14 cellular contexts compared by ENCODE assay signal in genomic region chr5:32308951-32309350, GRCh38. TPM values are rescaled to one million over a fixed set of nuclear protein-coding genes. Genes with fewer than 3 reads are reported as not detected.
DNase-seq lines count a peak whose midpoint lies in the region; ATAC-seq and TF ChIP-seq lines count a peak whose summit lies in the region.
"Had no signal": no experiment of that assay in that cellular context is flagged by ENCODE, and none has a peak within 500 bp of the region (broad histone marks: within the 10 kb centered on the region; RNA-seq: fewer than 3 reads in every experiment).

No MANE protein-coding gene starts in this region.

- H3F3A ChIP-seq in GM23248 (ENCODE audit: insufficient read depth): peaks cover 8% of the 10 kb centered on the region; the same call in 1 of the 2 replicates

- H3K9me2 ChIP-seq in GM23248 (ENCODE audit: insufficient read depth): no peaks in the 10 kb centered on the region

- TF ChIP-seq POLR2A in right lobe of liver (IDR thresholded peaks at IDR 0.05): no peak

- WGBS in right lobe of liver (ENCODE audit: insufficient coverage, low coverage, low lambda C conversion rate, missing lambda C conversion rate): 27% methylated on average over 3 of the region's 3 CpGs
- WGBS in GM23248 (ENCODE audit: low coverage in 1 of 2, low lambda C conversion rate in 2 of 2, missing lambda C conversion rate in 2 of 2), 2 experiments: 40 to 43% methylated on average over 3 of the region's 3 CpGs

- no peaks in the 10 kb centered on the region for H3K27me3 Mint-ChIP-seq in WTC11 (ENCODE audit: low read depth)
- H3K27me3 Mint-ChIP-seq: progenitor cell of endocrine pancreas had no signal

- POLR2A ChIA-PET in WTC11 (lab: Charles Lee): no interaction called here

- intact Hi-C loops in right lobe of liver (cut with DNase I): no loop called here

- peaks cover 8% of the 10 kb centered on the region; the same call in 1 of the 2 replicates for H3K36me3 Mint-ChIP-seq in WTC11

- H3K4me1 Mint-ChIP-seq in WTC11: peaks cover 36% of the 10 kb centered on the region

- H3K4me3 ChIP-seq in right lobe of liver (no peak overlapping the region), subcutaneous abdominal adipose tissue (ENCODE audit: low read depth in 1 of 5, low read length in 5 of 5) (peak overlapping the region in 1 of 5 donors; percentile 20), GM23248 (no peak overlapping the region)

- H3K27ac ChIP-seq in right lobe of liver (peak overlapping the region in 2 of 3 donors; percentile 69 to 85), subcutaneous abdominal adipose tissue (ENCODE audit: low read depth, low read length) (peak overlapping the region; percentile 34), GM23248 (no peak overlapping the region)
- H3K27ac ChIP-seq: C4-2B had no signal

- H2AFZ ChIP-seq in GM23248: no peak overlapping the region

- no peak for ATAC-seq in WTC11
- no peak for ATAC-seq in right lobe of liver
- ATAC-seq: activated CD4-positive, CD25-positive, alpha-beta regulatory T cell treated with anti-CD3 and anti-CD28 coated beads, Interleukin-2, amount 50 U/mL, for 24 hours had no signal

- no peak for TF ChIP-seq CTCF in WTC11 (IDR thresholded peaks at IDR 0.05)
- TF ChIP-seq CTCF in right lobe of liver (IDR thresholded peaks at IDR 0.05): no peak
- no peak for TF ChIP-seq CTCF in GM10266 (IDR thresholded peaks at IDR 0.05; ENCODE audit: control insufficient read depth, insufficient read depth, low read depth, missing control alignments)

- in situ Hi-C loops in GM23248 (cut with MboI): loop anchor here (25.0 kb wide), 1 partner anchor 472 kb away; no protein-coding TSS in a partner anchor

- H3K27me3 ChIP-seq in right lobe of liver (no peaks in the 10 kb centered on the region), subcutaneous abdominal adipose tissue (ENCODE audit: control insufficient read depth in 5 of 5, insufficient read depth in 4 of 5, low read length in 5 of 5) (no peaks in the 10 kb centered on the region), GM23248 (replicated peaks; ENCODE audit: insufficient read depth) (no peaks in the 10 kb centered on the region)
- H3K27me3 ChIP-seq: dorsolateral prefrontal cortex had no signal

- H4K20me1 ChIP-seq in GM23248 (ENCODE audit: insufficient read depth): no peaks in the 10 kb centered on the region

- no peak overlapping the region for H3K4me2 ChIP-seq in GM23248 (ENCODE audit: unreplicated experiment)

- peaks cover 81% of the 10 kb centered on the region for H3K79me2 ChIP-seq in GM23248 (ENCODE audit: insufficient read depth)

- no peaks in the 10 kb centered on the region for H3K36me3 ChIP-seq in right lobe of liver
- no peaks in the 10 kb centered on the region for H3K36me3 ChIP-seq in subcutaneous abdominal adipose tissue (ENCODE audit: control insufficient read depth in 5 of 5, insufficient read depth in 5 of 5, low read length in 5 of 5)
- H3K36me3 ChIP-seq in GM23248 (ENCODE audit: low read depth): no peaks in the 10 kb centered on the region

- H3K4me1 ChIP-seq in right lobe of liver: peaks cover 0 to 55% (median 15%) of the 10 kb centered on the region in 4 donors
- peaks cover 7 to 64% (median 41%) of the 10 kb centered on the region in 5 donors for H3K4me1 ChIP-seq in subcutaneous abdominal adipose tissue (ENCODE audit: control insufficient read depth in 5 of 5, insufficient read depth in 5 of 5, low read length in 5 of 5)
- peaks cover 14% of the 10 kb centered on the region for H3K4me1 ChIP-seq in GM23248 (ENCODE audit: insufficient read depth)

- H3K9me3 Mint-ChIP-seq in WTC11: no peaks in the 10 kb centered on the region

- peak overlapping the region; percentile 20 for H3K27ac Mint-ChIP-seq in WTC11
- H3K27ac Mint-ChIP-seq: progenitor cell of endocrine pancreas had no signal

- H3K9me3 ChIP-seq in right lobe of liver (no peaks in the 10 kb centered on the region), subcutaneous abdominal adipose tissue (ENCODE audit: control insufficient read depth in 5 of 5, low read length in 5 of 5) (no peaks in the 10 kb centered on the region), GM23248 (ENCODE audit: low read depth) (no peaks in the 10 kb centered on the region)

- no peak overlapping the region for H3K4me3 Mint-ChIP-seq in WTC11

- CTCF ChIA-PET in WTC11 (lab: Charles Lee): no interaction called here

- H3K9ac ChIP-seq in subcutaneous abdominal adipose tissue (ENCODE audit: low read length in 5 of 5) (peak overlapping the region in 1 of 5 donors; percentile 24), GM23248 (no peak overlapping the region)

- DNase-seq in GDM1 (lab: John Stamatoyannopoulos, UW) (peak; percentile 6), WTC11 (ENCODE audit: low spot score) (no peak), right lobe of liver (no peak), GM10266 (ENCODE audit: extremely low spot score) (no peak), RPMI8226 (no peak), GM23248 (no peak)
- DNase-seq in stimulated activated CD4-positive, alpha-beta T cell treated with anti-CD3 and anti-CD28 coated beads, Interleukin-4, amount 100 ng/mL, for 24 hours: no peak
- DNase-seq: activated T-cell treated with anti-CD3 and anti-CD28 coated beads for 4 hours, dorsolateral prefrontal cortex, NCI-H1092 treated with DMSO at 0.1 percent for 48 hours had no signal

TF ChIP-seq in WTC11, 78 proteins besides CTCF, POLR2A, EP300 and RAD21:
- TF ChIP-seq ZNF425 (CRISPR knock-in tag; conservative IDR thresholded peaks at IDR 0.05) (no peak), ZNF219 (CRISPR knock-in tag; IDR thresholded peaks at IDR 0.05; ENCODE audit: borderline replicate concordance) (no peak), ERG (CRISPR knock-in tag; IDR thresholded peaks at IDR 0.05) (no peak), FOXP1 (CRISPR knock-in tag; IDR thresholded peaks at IDR 0.05; ENCODE audit: borderline replicate concordance) (no peak)
TF ChIP-seq in WTC11: peak in this region for 0.

RNA-seq across cellular contexts. Expression of gene MTMR12, which starts 3.8 kb away (rescaled TPM):
- total RNA-seq in WTC11 (2021): 34.9 to 42.7 TPM (median 37.2 TPM) in 3 replicates
- 10 to 100 TPM; 14.9 to 22.9 (median 16.3) TPM for total RNA-seq in right lobe of liver
- total RNA-seq in GM23248 (2014; rRNA removed; shearing (Covaris generic)): 13.4 and 48.8 TPM in 2 replicates
- 5.1 and 5.5 TPM in 2 replicates for polyA plus RNA-seq in GM23248 (2016; fragmentation: Nextera tagmentation; extraction: Ambion mirVana)
